ENCODE assay signal across 8 cellular contexts in genomic region chr2:134218928-134219707, GRCh38.
DNase-seq lines count a peak whose midpoint lies in the region; ATAC-seq lines count a peak whose summit lies in the region.

No MANE protein-coding gene starts in this region.

- H3K4me1 Mint-ChIP-seq in T-helper 1 cell treated with Interleukin-12 subunit alpha and Interleukin-12 subunit beta and Interleukin-4 antibody, amounts not matched to agents 30 μg/mL and 1 μg/mL, for 36 hours (ENCODE audit: low read depth) = peaks cover 34% of the 10 kb centered on the region

- H3K4me3 Mint-ChIP-seq in T-helper 1 cell treated with Interleukin-12 subunit alpha and Interleukin-12 subunit beta and Interleukin-4 antibody, amounts not matched to agents 30 μg/mL and 1 μg/mL, for 36 hours = peak overlapping the region; percentile 36

- H3K27ac Mint-ChIP-seq in T-helper 1 cell treated with Interleukin-12 subunit alpha and Interleukin-12 subunit beta and Interleukin-4 antibody, amounts not matched to agents 30 μg/mL and 1 μg/mL, for 36 hours = peak overlapping the region; percentile 59

- peak; percentile 30 for DNase-seq in germinal center (ENCODE audit: low spot score)
- DNase-seq in DMS79 (lab: John Stamatoyannopoulos, UW) = no peak
- no peak for DNase-seq in NCI-H1930 (lab: John Stamatoyannopoulos, UW)
- no peak for DNase-seq in OCI-M2 (lab: John Stamatoyannopoulos, UW; ENCODE audit: unreplicated experiment)
- DNase-seq in NCI-H2029 treated with DMSO at 0.1 percent for 48 hours (lab: John Stamatoyannopoulos, UW) = no peak

- no peaks in the 10 kb centered on the region for H3K27me3 Mint-ChIP-seq in T-helper 1 cell treated with Interleukin-12 subunit alpha and Interleukin-12 subunit beta and Interleukin-4 antibody, amounts not matched to agents 30 μg/mL and 1 μg/mL, for 36 hours (ENCODE audit: low read depth)

- peak; percentile 38 for ATAC-seq in GM18867 (IDR thresholded peaks at IDR 0.05; ENCODE audit: unreplicated experiment)
- ATAC-seq in HG02943 (IDR thresholded peaks at IDR 0.05; ENCODE audit: low read depth, unreplicated experiment) = peak; percentile 71

- H3K36me3 Mint-ChIP-seq in T-helper 1 cell treated with Interleukin-12 subunit alpha and Interleukin-12 subunit beta and Interleukin-4 antibody, amounts not matched to agents 30 μg/mL and 1 μg/mL, for 36 hours (ENCODE audit: low read depth) = peaks cover 1% of the 10 kb centered on the region

- no peaks in the 10 kb centered on the region for H3K9me3 Mint-ChIP-seq in T-helper 1 cell treated with Interleukin-12 subunit alpha and Interleukin-12 subunit beta and Interleukin-4 antibody, amounts not matched to agents 30 μg/mL and 1 μg/mL, for 36 hours
